26 cellular contexts compared by ENCODE assay signal in the genomic region with DNA sequence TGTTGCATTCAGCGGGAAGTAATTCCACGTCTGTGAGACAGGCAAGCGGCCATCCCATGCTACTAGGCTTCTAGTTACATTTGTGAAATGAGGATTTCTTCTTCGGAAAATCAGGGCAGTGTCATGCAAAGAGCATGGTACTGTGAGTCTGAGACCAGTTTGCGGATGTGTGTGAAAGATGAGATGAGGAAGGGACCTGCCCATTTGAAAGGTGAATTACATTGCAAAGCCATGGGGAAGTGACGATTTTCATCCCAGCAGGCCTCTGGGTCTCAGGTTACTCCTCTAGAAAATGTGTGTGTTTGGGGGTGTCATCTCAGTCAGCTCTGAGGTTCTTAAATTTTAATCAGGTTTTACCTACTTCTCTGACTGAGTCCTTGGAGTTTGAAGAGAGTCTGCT.
"Had no signal": no experiment of that assay in that cellular context is flagged by ENCODE, and none has a peak within 500 bp of the region (broad histone marks: within the 10 kb centered on the region; RNA-seq: fewer than 3 reads in every experiment).

No MANE protein-coding gene starts in this region.

- DNase-seq: activated CD4-positive, alpha-beta memory T cell treated with anti-CD3 and anti-CD28 coated beads, Interleukin-2, amount 10 ng/mL, durations not matched to agents 7 days and 5 days; activated CD4-positive, alpha-beta T cell treated with anti-CD3 and anti-CD28 coated beads for 4 hours; activated CD8-positive, alpha-beta memory T cell treated with anti-CD3 and anti-CD28 coated beads, Interleukin-2, amount 10 ng/mL, durations not matched to agents 7 days and 5 days; activated naive CD4-positive, alpha-beta T cell treated with anti-CD3 and anti-CD28 coated beads, Interleukin-2, amount 10 ng/mL, durations not matched to agents 7 days and 5 days; activated T-cell treated with anti-CD3 and anti-CD28 coated beads, Interleukin-2, amount 50 U/mL, for 1 hour; cerebellar nuclear complex; cortex of kidney; effector CD4-positive, alpha-beta T cell; right cardiac atrium; small intestine; stimulated activated CD4-positive, alpha-beta T cell treated with anti-CD3 and anti-CD28 coated beads, Interleukin-4, amount 100 ng/mL, for 1 hour; stomach; SW 1271; T-helper 2 cell; upper lobe of left lung had no signal

- H3K27ac ChIP-seq: ascending aorta, breast epithelium, esophagus muscularis mucosa, psoas muscle, stomach, upper lobe of left lung had no signal

- H3K9me3 Mint-ChIP-seq: activated CD4-positive, alpha-beta memory T cell treated with anti-CD3 and anti-CD28 coated beads, Interleukin-2, amount 10 ng/mL, durations not matched to agents 7 days and 5 days; activated naive CD4-positive, alpha-beta T cell treated with anti-CD3 and anti-CD28 coated beads, Interleukin-2, amount 10 ng/mL, durations not matched to agents 7 days and 5 days; mesothelial cell of epicardium; nephron; stimulated activated effector memory CD8-positive, alpha-beta T cell treated with anti-CD3 and anti-CD28 coated beads, Interleukin-12 subunit alpha, Interleukin-12 subunit beta, amount 100 ng/mL, for 72 hours had no signal

- ATAC-seq: activated CD8-positive, alpha-beta memory T cell treated with anti-CD3 and anti-CD28 coated beads, Interleukin-2, amount 10 ng/mL, durations not matched to agents 7 days and 5 days; left lobe of liver; psoas muscle; right cardiac atrium; stimulated activated effector memory CD8-positive, alpha-beta T cell treated with anti-CD3 and anti-CD28 coated beads, Interleukin-12 subunit alpha, Interleukin-12 subunit beta, amount 100 ng/mL, for 72 hours had no signal

- H3K27me3 ChIP-seq: ascending aorta, breast epithelium, esophagus muscularis mucosa, stomach, upper lobe of left lung had no signal

- H3K4me3 ChIP-seq: ascending aorta, breast epithelium, esophagus muscularis mucosa, lung, psoas muscle, stomach, upper lobe of left lung had no signal

- H3K4me1 ChIP-seq: breast epithelium had no signal

- H3K27ac Mint-ChIP-seq: activated CD4-positive, alpha-beta memory T cell treated with anti-CD3 and anti-CD28 coated beads, Interleukin-2, amount 10 ng/mL, durations not matched to agents 7 days and 5 days; activated CD8-positive, alpha-beta memory T cell treated with anti-CD3 and anti-CD28 coated beads, Interleukin-2, amount 10 ng/mL, durations not matched to agents 7 days and 5 days; mesothelial cell of epicardium; nephron; stimulated activated effector memory CD8-positive, alpha-beta T cell treated with anti-CD3 and anti-CD28 coated beads, Interleukin-12 subunit alpha, Interleukin-12 subunit beta, amount 100 ng/mL, for 72 hours had no signal

- FAIRE-seq: endothelial cell of umbilical vein, keratinocyte, small intestine had no signal

- H3K27me3 Mint-ChIP-seq: activated CD4-positive, alpha-beta memory T cell treated with anti-CD3 and anti-CD28 coated beads, Interleukin-2, amount 10 ng/mL, durations not matched to agents 7 days and 5 days; activated CD8-positive, alpha-beta memory T cell treated with anti-CD3 and anti-CD28 coated beads, Interleukin-2, amount 10 ng/mL, durations not matched to agents 7 days and 5 days; activated naive CD4-positive, alpha-beta T cell treated with anti-CD3 and anti-CD28 coated beads, Interleukin-2, amount 10 ng/mL, durations not matched to agents 7 days and 5 days had no signal

- H3K9me3 ChIP-seq: ascending aorta, breast epithelium, esophagus muscularis mucosa, psoas muscle, stomach, upper lobe of left lung had no signal

- H3K4me3 Mint-ChIP-seq: activated CD4-positive, alpha-beta memory T cell treated with anti-CD3 and anti-CD28 coated beads, Interleukin-2, amount 10 ng/mL, durations not matched to agents 7 days and 5 days; activated CD8-positive, alpha-beta memory T cell treated with anti-CD3 and anti-CD28 coated beads, Interleukin-2, amount 10 ng/mL, durations not matched to agents 7 days and 5 days; activated naive CD4-positive, alpha-beta T cell treated with anti-CD3 and anti-CD28 coated beads, Interleukin-2, amount 10 ng/mL, durations not matched to agents 7 days and 5 days; mesothelial cell of epicardium; nephron; stimulated activated effector memory CD8-positive, alpha-beta T cell treated with anti-CD3 and anti-CD28 coated beads, Interleukin-12 subunit alpha, Interleukin-12 subunit beta, amount 100 ng/mL, for 72 hours had no signal
